Comparison of ENCODE assay signal across 24 cellular contexts in the genomic region with DNA sequence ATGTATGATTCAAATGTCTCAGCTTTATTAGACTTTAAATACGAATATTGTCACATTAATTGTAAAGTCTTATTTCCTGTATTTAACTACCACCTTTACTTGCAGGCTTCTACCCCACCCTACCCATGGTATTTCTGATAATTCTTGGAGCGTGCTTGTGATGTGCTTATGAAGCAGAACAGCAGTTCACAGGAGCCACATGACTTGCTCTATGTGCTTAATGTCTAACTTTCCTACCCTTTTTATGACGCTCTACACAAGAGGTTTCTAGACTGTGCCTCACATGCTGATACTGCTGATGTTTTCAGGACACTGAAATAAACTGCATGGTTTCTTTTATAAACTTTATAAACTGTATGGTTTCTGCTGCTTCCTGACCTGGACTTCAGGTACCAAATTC.
"Had no signal": no experiment of that assay in that cellular context is flagged by ENCODE, and none has a peak within 500 bp of the region (broad histone marks: within the 10 kb centered on the region; RNA-seq: fewer than 3 reads in every experiment).

No MANE protein-coding gene starts in this region.

- H3K4me3 ChIP-seq: adrenal gland, MG63, Peyer's patch, SJCRH30 had no signal

- H3K27me3 Mint-ChIP-seq: activated CD4-positive, alpha-beta T cell treated with anti-CD3 and anti-CD28 coated beads for 36 hours; activated CD8-positive, alpha-beta T cell treated with anti-CD3 and anti-CD28 coated beads for 36 hours; activated naive CD8-positive, alpha-beta T cell treated with anti-CD3 and anti-CD28 coated beads, Interleukin-2, amount 10 ng/mL, durations not matched to agents 7 days and 5 days had no signal

- DNase-seq: activated CD4-positive, alpha-beta T cell treated with anti-CD3 and anti-CD28 coated beads for 36 hours; activated CD4-positive, alpha-beta T cell treated with anti-CD3 and anti-CD28 coated beads, Interleukin-2, amount 50 U/mL, for 1 hour; activated CD8-positive, alpha-beta memory T cell treated with anti-CD3 and anti-CD28 coated beads, Interleukin-2, amount 50 U/mL, for 48 hours; activated CD8-positive, alpha-beta T cell treated with anti-CD3 and anti-CD28 coated beads for 36 hours; activated naive CD4-positive, alpha-beta T cell treated with anti-CD3 and anti-CD28 coated beads, Interleukin-2, amount 50 U/mL, for 16 hours; activated naive CD8-positive, alpha-beta T cell treated with anti-CD3 and anti-CD28 coated beads, Interleukin-2, amount 10 ng/mL, durations not matched to agents 7 days and 5 days; activated T-cell treated with anti-CD3 and anti-CD28 coated beads, Interleukin-2, amount 50 U/mL, for 1 hour; adrenal gland; anterior cingulate cortex; MG63; MV-4-11; NCI-H1092 treated with DMSO at 0.1 percent for 48 hours; NCI-H1417 treated with DMSO at 0.1 percent for 48 hours; NCI-H1694; NCI-H2029 treated with DMSO at 0.1 percent for 48 hours; NCI-H510A treated with DMSO at 0.1 percent for 48 hours; NCI-H69; Peyer's patch; Right ventricle myocardium superior; SJCRH30; SK-N-SH; T-helper 1 cell had no signal

- H3K4me3 Mint-ChIP-seq: activated CD4-positive, alpha-beta T cell treated with anti-CD3 and anti-CD28 coated beads for 36 hours; activated CD8-positive, alpha-beta T cell treated with anti-CD3 and anti-CD28 coated beads for 36 hours; activated naive CD8-positive, alpha-beta T cell treated with anti-CD3 and anti-CD28 coated beads, Interleukin-2, amount 10 ng/mL, durations not matched to agents 7 days and 5 days had no signal

- H3K9me3 ChIP-seq: adrenal gland, MG63, Peyer's patch, SJCRH30, SK-N-SH had no signal

- H3K4me1 Mint-ChIP-seq: activated CD4-positive, alpha-beta T cell treated with anti-CD3 and anti-CD28 coated beads for 36 hours had no signal

- H3K36me3 Mint-ChIP-seq: activated naive CD8-positive, alpha-beta T cell treated with anti-CD3 and anti-CD28 coated beads, Interleukin-2, amount 10 ng/mL, durations not matched to agents 7 days and 5 days had no signal

- H3K4me1 ChIP-seq: adrenal gland, Peyer's patch had no signal

- ATAC-seq: activated CD4-positive, alpha-beta T cell treated with anti-CD3 and anti-CD28 coated beads for 36 hours; activated CD8-positive, alpha-beta T cell treated with anti-CD3 and anti-CD28 coated beads for 36 hours had no signal

- H3K27me3 ChIP-seq: adrenal gland, MG63, Peyer's patch, SJCRH30 had no signal

- H3K36me3 ChIP-seq: adrenal gland, MG63, Peyer's patch, SJCRH30 had no signal

- H3K27ac Mint-ChIP-seq: activated CD4-positive, alpha-beta T cell treated with anti-CD3 and anti-CD28 coated beads for 36 hours; activated CD8-positive, alpha-beta T cell treated with anti-CD3 and anti-CD28 coated beads for 36 hours; activated naive CD8-positive, alpha-beta T cell treated with anti-CD3 and anti-CD28 coated beads, Interleukin-2, amount 10 ng/mL, durations not matched to agents 7 days and 5 days had no signal

- H3K27ac ChIP-seq: adrenal gland, Peyer's patch, RWPE1, SJCRH30, VCaP had no signal

- H3K9me3 Mint-ChIP-seq: activated CD8-positive, alpha-beta T cell treated with anti-CD3 and anti-CD28 coated beads for 36 hours; activated naive CD8-positive, alpha-beta T cell treated with anti-CD3 and anti-CD28 coated beads, Interleukin-2, amount 10 ng/mL, durations not matched to agents 7 days and 5 days had no signal
